ENCODE assay signal across 1 cellular context in the genomic region with DNA sequence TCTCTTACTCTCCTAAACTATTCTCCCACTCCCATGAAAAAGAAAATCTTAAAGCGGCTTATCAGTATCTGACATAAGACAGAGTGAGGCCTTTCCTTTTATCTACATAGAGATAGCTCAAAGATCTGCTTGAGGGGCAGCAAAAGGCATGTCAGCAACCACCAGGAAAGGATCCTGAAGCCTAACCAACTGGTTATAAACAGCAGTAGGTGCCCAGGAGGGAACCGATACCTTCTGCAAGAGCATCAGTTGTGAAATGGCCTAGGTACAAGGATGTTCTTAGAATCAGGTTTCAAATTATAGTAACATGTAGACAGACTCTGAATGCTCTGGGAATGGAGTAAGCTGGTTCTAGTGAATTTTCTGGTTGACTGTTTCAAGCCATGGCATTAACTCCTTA.
TF ChIP-seq lines count a peak whose summit lies in the region.

No MANE protein-coding gene starts in this region.

TF ChIP-seq in IMR-90, 13 proteins besides CTCF, POLR2A, EP300 and RAD21 (continued from another document):
- TF ChIP-seq, protein P1, sequence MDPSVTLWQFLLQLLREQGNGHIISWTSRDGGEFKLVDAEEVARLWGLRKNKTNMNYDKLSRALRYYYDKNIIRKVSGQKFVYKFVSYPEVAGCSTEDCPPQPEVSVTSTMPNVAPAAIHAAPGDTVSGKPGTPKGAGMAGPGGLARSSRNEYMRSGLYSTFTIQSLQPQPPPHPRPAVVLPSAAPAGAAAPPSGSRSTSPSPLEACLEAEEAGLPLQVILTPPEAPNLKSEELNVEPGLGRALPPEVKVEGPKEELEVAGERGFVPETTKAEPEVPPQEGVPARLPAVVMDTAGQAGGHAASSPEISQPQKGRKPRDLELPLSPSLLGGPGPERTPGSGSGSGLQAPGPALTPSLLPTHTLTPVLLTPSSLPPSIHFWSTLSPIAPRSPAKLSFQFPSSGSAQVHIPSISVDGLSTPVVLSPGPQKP (IDR thresholded peaks at IDR 0.05; ENCODE audit: borderline replicate concordance, low read depth, low read length) = no peak
- TF ChIP-seq NFE2L2 (IDR thresholded peaks at IDR 0.05; ENCODE audit: low read depth, low read length) (no peak), CHD1 (IDR thresholded peaks at IDR 0.05; ENCODE audit: low read depth, low read length) (no peak), RFX5 (IDR thresholded peaks at IDR 0.05; ENCODE audit: low read depth, low read length) (no peak), CEBPB (IDR thresholded peaks at IDR 0.05; ENCODE audit: low read depth, low read length) (no peak), MAZ (IDR thresholded peaks at IDR 0.05; ENCODE audit: borderline replicate concordance, low read depth, low read length) (no peak), SMC3 (IDR thresholded peaks at IDR 0.05; ENCODE audit: low read depth, low read length) (no peak)
